19 cellular contexts compared by ENCODE assay signal in genomic region chr15:56236197-56236596, GRCh38.
"Had no signal": no experiment of that assay in that cellular context is flagged by ENCODE, and none has a peak within 500 bp of the region (broad histone marks: within the 10 kb centered on the region; RNA-seq: fewer than 3 reads in every experiment).

No MANE protein-coding gene starts in this region.

- H3K27ac Mint-ChIP-seq: activated CD4-positive, alpha-beta memory T cell treated with anti-CD3 and anti-CD28 coated beads, Interleukin-2, amount 10 ng/mL, durations not matched to agents 7 days and 5 days; activated CD4-positive, alpha-beta T cell treated with anti-CD3 and anti-CD28 coated beads, Interleukin-2, amount 10 ng/mL, durations not matched to agents 24 days and 14 days; activated naive CD8-positive, alpha-beta T cell; activated T-helper 17 cell treated with anti-CD3 and anti-CD28 coated beads, Interleukin-2, amount 50 U/mL, for 72 hours; mesothelial cell of epicardium; natural killer cell treated with Interleukin-12 subunit alpha and Interleukin-12 subunit beta and Interleukin-15 and Interleukin-18, amount 100 ng/mL, for 72 hours; stimulated activated naive CD8-positive, alpha-beta T cell treated with anti-CD3 and anti-CD28 coated beads, Interleukin-15, amount 100 ng/mL, for 72 hours had no signal

- H3K27me3 Mint-ChIP-seq: activated CD4-positive, alpha-beta memory T cell treated with anti-CD3 and anti-CD28 coated beads, Interleukin-2, amount 10 ng/mL, durations not matched to agents 7 days and 5 days; activated CD4-positive, alpha-beta T cell treated with anti-CD3 and anti-CD28 coated beads, Interleukin-2, amount 10 ng/mL, durations not matched to agents 24 days and 14 days; activated naive CD8-positive, alpha-beta T cell; activated T-helper 17 cell treated with anti-CD3 and anti-CD28 coated beads, Interleukin-2, amount 50 U/mL, for 72 hours; natural killer cell treated with Interleukin-12 subunit alpha and Interleukin-12 subunit beta and Interleukin-15 and Interleukin-18, amount 100 ng/mL, for 72 hours; stimulated activated naive CD8-positive, alpha-beta T cell treated with anti-CD3 and anti-CD28 coated beads, Interleukin-15, amount 100 ng/mL, for 72 hours had no signal

- ATAC-seq: activated CD4-positive, CD25-positive, alpha-beta regulatory T cell treated with anti-CD3 and anti-CD28 coated beads, Interleukin-2, amount 50 U/mL, for 24 hours; activated T-helper 17 cell treated with anti-CD3 and anti-CD28 coated beads, Interleukin-2, amount 50 U/mL, for 72 hours; esophagus mucosa; natural killer cell treated with Interleukin-12 subunit alpha and Interleukin-12 subunit beta and Interleukin-15 and Interleukin-18, amount 100 ng/mL, for 72 hours; psoas muscle; stimulated activated naive CD8-positive, alpha-beta T cell treated with anti-CD3 and anti-CD28 coated beads, Interleukin-15, amount 100 ng/mL, for 72 hours had no signal

- DNase-seq: activated CD4-positive, alpha-beta memory T cell treated with anti-CD3 and anti-CD28 coated beads, Interleukin-2, amount 10 ng/mL, durations not matched to agents 7 days and 5 days; activated CD4-positive, alpha-beta T cell treated with anti-CD3 and anti-CD28 coated beads, Interleukin-2, amount 10 ng/mL, durations not matched to agents 24 days and 14 days; activated T-cell treated with anti-CD3 and anti-CD28 coated beads, Interleukin-2, amount 50 U/mL, for 1 hour; adrenal gland; central memory CD4-positive, alpha-beta T cell; effector memory CD4-positive, alpha-beta T cell; foreskin melanocyte; kidney; pancreas; psoas muscle; stimulated activated naive CD8-positive, alpha-beta T cell treated with anti-CD3 and anti-CD28 coated beads, Interleukin-15, amount 100 ng/mL, for 72 hours; T-helper 2 cell; tibial artery had no signal

- H3K4me3 Mint-ChIP-seq: activated CD4-positive, alpha-beta memory T cell treated with anti-CD3 and anti-CD28 coated beads, Interleukin-2, amount 10 ng/mL, durations not matched to agents 7 days and 5 days; activated CD4-positive, alpha-beta T cell treated with anti-CD3 and anti-CD28 coated beads, Interleukin-2, amount 10 ng/mL, durations not matched to agents 24 days and 14 days; activated naive CD8-positive, alpha-beta T cell; activated T-helper 17 cell treated with anti-CD3 and anti-CD28 coated beads, Interleukin-2, amount 50 U/mL, for 72 hours; mesothelial cell of epicardium; natural killer cell treated with Interleukin-12 subunit alpha and Interleukin-12 subunit beta and Interleukin-15 and Interleukin-18, amount 100 ng/mL, for 72 hours; stimulated activated naive CD8-positive, alpha-beta T cell treated with anti-CD3 and anti-CD28 coated beads, Interleukin-15, amount 100 ng/mL, for 72 hours had no signal
